8 cellular contexts compared by ENCODE assay signal in the genomic region with DNA sequence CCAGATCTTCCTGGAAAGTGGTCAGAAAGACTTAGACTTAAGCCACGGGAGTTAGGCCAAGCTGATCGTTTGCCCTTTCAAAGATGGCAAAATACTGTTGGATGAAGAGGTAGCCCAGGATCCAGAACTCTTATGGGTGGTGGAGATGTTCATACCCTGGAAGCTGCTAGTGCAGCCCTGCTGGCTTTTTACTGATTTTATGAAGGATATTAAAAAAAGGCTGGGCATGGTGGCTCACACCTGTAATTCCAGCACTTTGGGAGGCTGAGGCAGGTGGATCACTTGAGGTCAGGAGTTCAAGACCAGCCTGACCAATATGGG. TPM values are rescaled to one million over a fixed set of nuclear protein-coding genes. Genes with fewer than 3 reads are reported as not detected.
A peak's percentile ranks its signal among the peaks of the same experiment; 100 is the strongest.
DNase-seq lines count a peak whose midpoint lies in the region; ATAC-seq and TF ChIP-seq lines count a peak whose summit lies in the region.
"Not testable (repeated sequence)": the region's sequence is repeated elsewhere in the genome, so short reads cannot be mapped to it uniquely, and the experiment has no call there.

No MANE protein-coding gene starts in this region.

- H3K4me3 Mint-ChIP-seq in CD4-positive, alpha-beta memory T cell = peak overlapping the region; percentile 90 to 98 (median 93)
- H3K4me3 Mint-ChIP-seq in activated naive CD8-positive, alpha-beta T cell treated with anti-CD3 and anti-CD28 coated beads, Interleukin-2, amount 10 ng/mL, durations not matched to agents 7 days and 5 days = peak overlapping the region; percentile 93
- H3K4me3 Mint-ChIP-seq in immature natural killer cell = peak overlapping the region; percentile 91 to 98 (median 96)

- H3K4me1 ChIP-seq in CD4-positive, alpha-beta memory T cell (ENCODE audit: insufficient read depth, low read length) = peaks cover 25% of the 10 kb centered on the region
- not testable (repeated sequence) for H3K4me1 ChIP-seq in endocrine pancreas (ENCODE audit: control insufficient read depth, insufficient read depth, low read length)
- H3K4me1 ChIP-seq in neuron (ENCODE audit: insufficient read depth, low read length) (peaks cover 20% of the 10 kb centered on the region), suprapubic skin (peaks cover 14% of the 10 kb centered on the region)

- H3K9me3 ChIP-seq in CD4-positive, alpha-beta memory T cell (ENCODE audit: control insufficient read depth in 1 of 2, low read length in 2 of 2); SK-N-MC (ENCODE audit: low read depth, low read length); endocrine pancreas (ENCODE audit: control insufficient read depth, low read length); neuron (ENCODE audit: low read length); suprapubic skin: not testable (repeated sequence)

- CTCF ChIA-PET in CD4-positive, alpha-beta memory T cell (lab: Charles Lee; ENCODE audit: partially characterized antibody) = interaction anchor here (0.9 to 1.9 kb wide), 10 partner anchors 9 to 168 kb away, joined by 3 to 12 read pairs (median 4); partner anchors contain the start of gene CACYBP

- H3K9ac ChIP-seq in SK-N-MC (ENCODE audit: insufficient read length) (peak overlapping the region; percentile 79), endocrine pancreas (ENCODE audit: control insufficient read depth, insufficient read depth, low read length) (peak overlapping the region; percentile 65)

- not testable (repeated sequence) for DNase-seq in CD4-positive, alpha-beta memory T cell; SK-N-MC (ENCODE audit: low read depth, low spot score); activated naive CD8-positive, alpha-beta T cell treated with anti-CD3 and anti-CD28 coated beads, Interleukin-2, amount 10 ng/mL, durations not matched to agents 7 days and 5 days; immature natural killer cell; suprapubic skin (ENCODE audit: low spot score in 2 of 2)

- not testable (repeated sequence) for TF ChIP-seq EP300 in suprapubic skin (IDR thresholded peaks at IDR 0.05)

- peak overlapping the region; percentile 86 to 97 (median 97) for H3K27ac Mint-ChIP-seq in CD4-positive, alpha-beta memory T cell
- peak overlapping the region; percentile 93 for H3K27ac Mint-ChIP-seq in activated naive CD8-positive, alpha-beta T cell treated with anti-CD3 and anti-CD28 coated beads, Interleukin-2, amount 10 ng/mL, durations not matched to agents 7 days and 5 days
- H3K27ac Mint-ChIP-seq in immature natural killer cell = peak overlapping the region; percentile 93 to 99 (median 96)

- H3K27ac ChIP-seq in CD4-positive, alpha-beta memory T cell (ENCODE audit: low read depth, low read length) = peak overlapping the region; percentile 94
- H3K27ac ChIP-seq in SK-N-MC (peak overlapping the region; percentile 81; the same call in 1 of the 2 replicates), suprapubic skin (peak overlapping the region; percentile 87)

- peak overlapping the region; percentile 59 to 97 for H3K4me3 ChIP-seq in CD4-positive, alpha-beta memory T cell (ENCODE audit: low read length in 2 of 2)
- H3K4me3 ChIP-seq in SK-N-MC (peak overlapping the region; percentile 89), endocrine pancreas (ENCODE audit: control insufficient read depth, insufficient read depth, low read length) (peak overlapping the region; percentile 90), neuron (ENCODE audit: low read length) (peak overlapping the region; percentile 89), suprapubic skin (peak overlapping the region; percentile 88)

- POLR2A ChIA-PET in CD4-positive, alpha-beta memory T cell (lab: Charles Lee; ENCODE audit: partially characterized antibody) = interaction anchor here (0.6 to 4.2 kb wide), 21 partner anchors 9 to 1547 kb away, joined by 3 to 248 read pairs (median 6); partner anchors contain the start of genes CACYBP, COP1, GAS5 and PRDX6
- POLR2A ChIA-PET in activated naive CD8-positive, alpha-beta T cell treated with anti-CD3 and anti-CD28 coated beads, Interleukin-2, amount 10 ng/mL, durations not matched to agents 7 days and 5 days (lab: Charles Lee) = interaction anchor here (0.6 to 4.6 kb wide), 12 partner anchors 10 to 224 kb away, joined by 3 to 105 read pairs (median 4); partner anchors contain the start of genes CACYBP and TNN

- H3K27me3 ChIP-seq in CD4-positive, alpha-beta memory T cell (ENCODE audit: insufficient read depth, low read length); endocrine pancreas (ENCODE audit: control insufficient read depth, insufficient read depth, low read length); neuron (ENCODE audit: insufficient read depth, low read length); suprapubic skin: not testable (repeated sequence)

- 94% methylated on average over 2 of the region's 2 CpGs for WGBS in suprapubic skin

- peak overlapping the region; percentile 71 for H2AFZ ChIP-seq in neuron (ENCODE audit: low read depth, low read length)

- TF ChIP-seq POLR2A in suprapubic skin (IDR thresholded peaks at IDR 0.05) = not testable (repeated sequence)

- H3K27me3 Mint-ChIP-seq in CD4-positive, alpha-beta memory T cell; activated naive CD8-positive, alpha-beta T cell treated with anti-CD3 and anti-CD28 coated beads, Interleukin-2, amount 10 ng/mL, durations not matched to agents 7 days and 5 days: not testable (repeated sequence)
- peaks cover 4 to 16% (median 8%) of the 10 kb centered on the region in 3 donors for H3K27me3 Mint-ChIP-seq in immature natural killer cell (ENCODE audit: low read depth in 3 of 3)

- peaks cover 22 to 43% (median 27%) of the 10 kb centered on the region in 4 donors for H3K4me1 Mint-ChIP-seq in CD4-positive, alpha-beta memory T cell
- peaks cover 24% of the 10 kb centered on the region for H3K4me1 Mint-ChIP-seq in activated naive CD8-positive, alpha-beta T cell treated with anti-CD3 and anti-CD28 coated beads, Interleukin-2, amount 10 ng/mL, durations not matched to agents 7 days and 5 days
- H3K4me1 Mint-ChIP-seq in immature natural killer cell = peaks cover 27 to 32% of the 10 kb centered on the region in 2 donors

- intact Hi-C loops in CD4-positive, alpha-beta memory T cell (cut with micrococcal nuclease) = loop anchor here (1.0 to 5.0 kb wide), 4 partner anchors 25 to 1157 kb away; partner anchors contain the start of genes CACYBP, GAS5, KIAA0040 and ZBTB37

- not testable (repeated sequence) for H3K9me3 Mint-ChIP-seq in CD4-positive, alpha-beta memory T cell; activated naive CD8-positive, alpha-beta T cell treated with anti-CD3 and anti-CD28 coated beads, Interleukin-2, amount 10 ng/mL, durations not matched to agents 7 days and 5 days; immature natural killer cell

- peaks cover 5 to 23% of the 10 kb centered on the region in 2 donors for H3K36me3 Mint-ChIP-seq in CD4-positive, alpha-beta memory T cell
- H3K36me3 Mint-ChIP-seq in activated naive CD8-positive, alpha-beta T cell treated with anti-CD3 and anti-CD28 coated beads, Interleukin-2, amount 10 ng/mL, durations not matched to agents 7 days and 5 days; immature natural killer cell: not testable (repeated sequence)

- H3K36me3 ChIP-seq in CD4-positive, alpha-beta memory T cell (ENCODE audit: insufficient read depth, low read length); SK-N-MC (ENCODE audit: insufficient read depth, low read length); endocrine pancreas (ENCODE audit: control insufficient read depth, insufficient read depth, low read length); neuron (ENCODE audit: insufficient read depth, low read length); suprapubic skin: not testable (repeated sequence)

- not testable (repeated sequence) for TF ChIP-seq CTCF in suprapubic skin (IDR thresholded peaks at IDR 0.05)

- ATAC-seq in HG03460 (IDR thresholded peaks at IDR 0.05; ENCODE audit: unreplicated experiment) = peak; percentile 3
- ATAC-seq in activated naive CD8-positive, alpha-beta T cell treated with anti-CD3 and anti-CD28 coated beads, Interleukin-2, amount 10 ng/mL, durations not matched to agents 7 days and 5 days (ENCODE audit: low read depth) = not testable (repeated sequence)

RNA-seq across cellular contexts. Expression of gene MRPS14, which starts 0.7 kb away (rescaled TPM):
- total RNA-seq in CD4-positive, alpha-beta memory T cell = 10 to 100 TPM; 39.3 to 40.6 TPM
- polyA plus RNA-seq in CD4-positive, alpha-beta memory T cell = 10 to 100 TPM; 59.2 to 62.6 TPM
- 10 to 100 TPM; 34.0 to 38.4 TPM for total RNA-seq in activated naive CD8-positive, alpha-beta T cell treated with anti-CD3 and anti-CD28 coated beads, Interleukin-2, amount 10 ng/mL, durations not matched to agents 7 days and 5 days
- polyA plus RNA-seq in immature natural killer cell = 10 to 100 TPM; 42.5 to 52.1 (median 44.4) TPM
- total RNA-seq in suprapubic skin = 10 to 100 TPM; 12.7 to 22.9 (median 17.9) TPM

RNA-seq across cellular contexts. Expression of gene CACYBP, which starts 24.1 kb away (rescaled TPM):
- total RNA-seq in CD4-positive, alpha-beta memory T cell = 100 to 1,000 TPM in 1 of 2 experiments, 10 to 100 TPM in 1; 98.3 to 105 TPM
- polyA plus RNA-seq in CD4-positive, alpha-beta memory T cell = 100 to 1,000 TPM; 161 to 226 TPM
- total RNA-seq in activated naive CD8-positive, alpha-beta T cell treated with anti-CD3 and anti-CD28 coated beads, Interleukin-2, amount 10 ng/mL, durations not matched to agents 7 days and 5 days = 100 to 1,000 TPM; 147 to 177 TPM
- polyA plus RNA-seq in immature natural killer cell = 100 to 1,000 TPM; 131 to 160 (median 135) TPM
- total RNA-seq in suprapubic skin = 10 to 100 TPM; 41.8 to 66.7 (median 64.5) TPM

RNA-seq across cellular contexts. Expression of gene TNN, which starts 43.8 kb away (rescaled TPM):
- not detected for total RNA-seq in CD4-positive, alpha-beta memory T cell
- not detected for polyA plus RNA-seq in CD4-positive, alpha-beta memory T cell
- total RNA-seq in activated naive CD8-positive, alpha-beta T cell treated with anti-CD3 and anti-CD28 coated beads, Interleukin-2, amount 10 ng/mL, durations not matched to agents 7 days and 5 days = not detected
- polyA plus RNA-seq in immature natural killer cell = not detected
- total RNA-seq in suprapubic skin = 1 to 10 TPM in 1 of 4 donors, under 1 TPM in 3; 0.16 to 2.2 (median 0.63) TPM
